ENCODE assay signal across 10 cellular contexts in genomic region chr1:184160236-184160635, GRCh38.
DNase-seq lines count a peak whose midpoint lies in the region; ATAC-seq and TF ChIP-seq lines count a peak whose summit lies in the region.
"Had no signal": no experiment of that assay in that cellular context is flagged by ENCODE, and none has a peak within 500 bp of the region (broad histone marks: within the 10 kb centered on the region; RNA-seq: fewer than 3 reads in every experiment).

No MANE protein-coding gene starts in this region.

- no peaks in the 10 kb centered on the region for H3K9me3 Mint-ChIP-seq in HFFc6
- H3K9me3 Mint-ChIP-seq: nephron had no signal

- WGBS in mesodermal cell (ENCODE audit: insufficient coverage in 2 of 2), 2 experiments: 100% methylated on average over 2 of the region's 2 CpGs; no CpG with 5 or more reads in 1 of the 2 experiments

- H3K36me3 Mint-ChIP-seq in HFFc6 (ENCODE audit: low read depth): 0 out of 2 replicates have a peak, but pooled peaks cover 2% of the 10 kb centered on the region

- H3K4me1 ChIP-seq in mesodermal cell (ENCODE audit: control insufficient read depth, insufficient read depth, low read length, poor library complexity, severe bottlenecking): peaks cover 41% of the 10 kb centered on the region

- no peak for TF ChIP-seq CTCF in HFFc6 (IDR thresholded peaks at IDR 0.05)

- H3K27ac Mint-ChIP-seq in HFFc6: no peak overlapping the region
- H3K27ac Mint-ChIP-seq: nephron had no signal

- no peaks in the 10 kb centered on the region for H3K36me3 ChIP-seq in mesodermal cell (ENCODE audit: control insufficient read depth, insufficient read depth, low read length)

- no peak overlapping the region for H3K4me3 ChIP-seq in mesodermal cell (ENCODE audit: extremely low read depth, insufficient read depth, low read length, poor library complexity, severe bottlenecking)

- H3K27ac ChIP-seq in mesodermal cell (ENCODE audit: low read depth, low read length, severe bottlenecking): peak overlapping the region; percentile 18

- no peaks in the 10 kb centered on the region for H3K27me3 Mint-ChIP-seq in HFFc6 (ENCODE audit: insufficient read depth)

- peaks cover 11% of the 10 kb centered on the region for H3K9me3 ChIP-seq in mesodermal cell (ENCODE audit: control insufficient read depth, low read length)

- peaks cover 35% of the 10 kb centered on the region for H3K4me1 Mint-ChIP-seq in HFFc6 (ENCODE audit: low read depth)

- DNase-seq in Daoy (ENCODE audit: low read depth) (peak; percentile 19), HFFc6 (peak; percentile 96), amygdala (lab: John Stamatoyannopoulos, UW) (no peak), H4 (ENCODE audit: low spot score) (no peak), NCI-H2029 (lab: John Stamatoyannopoulos, UW) (no peak)
- DNase-seq in activated CD4-positive, alpha-beta T cell treated with anti-CD3 and anti-CD28 coated beads, Interleukin-2, amount 50 U/mL, for 48 hours: peak; percentile 28 to 50
- DNase-seq: effector memory CD4-positive, alpha-beta T cell had no signal

- no peak for ATAC-seq in GM21423 (IDR thresholded peaks at IDR 0.05; ENCODE audit: unreplicated experiment)

- no peak overlapping the region for H3K4me3 Mint-ChIP-seq in HFFc6
- H3K4me3 Mint-ChIP-seq: nephron had no signal

Comparison
In these comparisons a context has a peak if more than half of its experiments do, and no peak if none do; other contexts are left out.
1. DNase-seq: peak in Daoy (single experiment), HFFc6 (single experiment) and activated CD4-positive, alpha-beta T cell treated with anti-CD3 and anti-CD28 coated beads, Interleukin-2, amount 50 U/mL, for 48 hours (2 of 2); none in amygdala (0 of 56), H4 (single experiment) and NCI-H2029 (single experiment).